In the genomic region with DNA sequence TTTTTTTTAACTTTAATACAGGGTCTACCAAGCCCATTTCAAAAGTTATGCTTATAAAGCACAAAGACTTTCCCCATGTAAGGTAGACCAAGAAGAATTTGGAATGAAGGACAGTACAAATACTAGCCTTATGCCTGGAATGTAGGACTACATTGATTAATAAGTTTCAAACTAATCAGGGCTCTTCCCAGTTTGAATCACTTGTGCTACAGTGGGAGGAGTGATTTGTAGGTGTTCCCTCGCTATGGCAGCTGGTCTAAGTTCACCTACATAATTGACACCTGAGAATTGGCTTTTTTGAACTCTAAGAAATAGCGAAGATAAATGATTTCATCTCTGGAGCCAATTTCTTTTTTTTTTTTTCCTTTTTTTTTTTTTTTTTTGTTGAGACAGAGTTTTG, we compare ENCODE assay signal across 39 cellular contexts. TPM values are rescaled to one million over a fixed set of nuclear protein-coding genes. Genes with fewer than 3 reads are reported as not detected.
"Had no signal": no experiment of that assay in that cellular context is flagged by ENCODE, and none has a peak within 500 bp of the region (broad histone marks: within the 10 kb centered on the region; RNA-seq: fewer than 3 reads in every experiment).

No MANE protein-coding gene starts in this region.

- H3K9me3 ChIP-seq: adrenal gland, body of pancreas, ovary, right lobe of liver, vagina had no signal

- DNase-seq: activated CD4-positive, alpha-beta memory T cell treated with anti-CD3 and anti-CD28 coated beads for 36 hours; activated CD4-positive, alpha-beta T cell treated with anti-CD3 and anti-CD28 coated beads for 48 hours; activated CD8-positive, alpha-beta memory T cell treated with anti-CD3 and anti-CD28 coated beads, Interleukin-2, amount 50 U/mL, for 4 hours; activated effector memory CD4-positive, alpha-beta T cell treated with anti-CD3 and anti-CD28 coated beads, Interleukin-2, amount 50 U/mL, for 16 hours; activated naive CD4-positive, alpha-beta T cell treated with anti-CD3 and anti-CD28 coated beads for 36 hours; activated naive CD8-positive, alpha-beta T cell treated with anti-CD3 and anti-CD28 coated beads for 36 hours; activated T-cell treated with anti-CD3 and anti-CD28 coated beads, Interleukin-2, amount 50 U/mL, for 1 hour; adrenal gland; aorta; body of pancreas; cortex of kidney; endodermal cell; foreskin fibroblast; left ventricle myocardium inferior; mesendoderm; naive B cell; ovary; right lobe of liver; stimulated activated CD4-positive, alpha-beta T cell treated with anti-CD3 and anti-CD28 coated beads, Interleukin-4, amount 100 ng/mL, for 24 hours; T-helper 9 cell had no signal

- H3K4me1 Mint-ChIP-seq: activated naive CD8-positive, alpha-beta T cell treated with anti-CD3 and anti-CD28 coated beads for 36 hours; naive B cell; stimulated activated effector memory CD8-positive, alpha-beta T cell treated with anti-CD3 and anti-CD28 coated beads, Interleukin-12 subunit alpha, Interleukin-12 subunit beta, amount 100 ng/mL, for 72 hours had no signal

- H3K4me3 ChIP-seq: adrenal gland, body of pancreas, left ventricle myocardium inferior, lung, ovary, right lobe of liver, skin epidermis, upper lobe of left lung, vagina had no signal

- H3K36me3 ChIP-seq: adrenal gland, left ventricle myocardium inferior, ovary, right lobe of liver, upper lobe of left lung, vagina had no signal

- H3K27me3 Mint-ChIP-seq: activated naive CD8-positive, alpha-beta T cell treated with anti-CD3 and anti-CD28 coated beads for 36 hours had no signal

- H3K27ac ChIP-seq: adrenal gland, body of pancreas, left ventricle myocardium inferior, ovary, right lobe of liver, skin epidermis, upper lobe of left lung, vagina, VCaP had no signal

- H3K4me1 ChIP-seq: upper lobe of left lung had no signal

- H3K27me3 ChIP-seq: adrenal gland, body of pancreas, ovary, right lobe of liver, upper lobe of left lung, vagina had no signal

- H3K36me3 Mint-ChIP-seq: stimulated activated effector memory CD8-positive, alpha-beta T cell treated with anti-CD3 and anti-CD28 coated beads, Interleukin-12 subunit alpha, Interleukin-12 subunit beta, amount 100 ng/mL, for 72 hours had no signal

- H3K9me3 Mint-ChIP-seq: activated T-helper 1 cell treated with anti-CD3 and anti-CD28 coated beads, Interleukin-12 subunit alpha, Interleukin-12 subunit beta, Interleukin-2, Interleukin-4 antibody, amounts not matched to agents 30 ng/mL and 10 ng/mL and 1 ng/mL, durations not matched to agents 14 hours and 24 hours and 36 hours; T-helper 1 cell treated with Interleukin-12 subunit alpha and Interleukin-12 subunit beta and Interleukin-4 antibody, amounts not matched to agents 30 μg/mL and 1 μg/mL, for 36 hours had no signal

- H3K4me3 Mint-ChIP-seq: activated CD4-positive, alpha-beta memory T cell treated with anti-CD3 and anti-CD28 coated beads for 36 hours; activated naive CD4-positive, alpha-beta T cell treated with anti-CD3 and anti-CD28 coated beads for 36 hours; activated naive CD8-positive, alpha-beta T cell treated with anti-CD3 and anti-CD28 coated beads for 36 hours; activated T-helper 1 cell treated with anti-CD3 and anti-CD28 coated beads, Interleukin-12 subunit alpha, Interleukin-12 subunit beta, Interleukin-2, Interleukin-4 antibody, amounts not matched to agents 30 ng/mL and 10 ng/mL and 1 ng/mL, durations not matched to agents 14 hours and 24 hours and 36 hours; endodermal cell; naive B cell; stimulated activated effector memory CD8-positive, alpha-beta T cell treated with anti-CD3 and anti-CD28 coated beads, Interleukin-12 subunit alpha, Interleukin-12 subunit beta, amount 100 ng/mL, for 72 hours; stimulated activated naive CD8-positive, alpha-beta T cell treated with anti-CD3 and anti-CD28 coated beads, Interleukin-15, Interleukin-2, amounts not matched to agents 100 ng/mL and 50 ng/mL, for 24 hours; T-helper 1 cell treated with Interleukin-12 subunit alpha and Interleukin-12 subunit beta and Interleukin-4 antibody, amounts not matched to agents 30 μg/mL and 1 μg/mL, for 36 hours had no signal

- H3K27ac Mint-ChIP-seq: activated CD4-positive, alpha-beta memory T cell treated with anti-CD3 and anti-CD28 coated beads for 36 hours; activated naive CD4-positive, alpha-beta T cell treated with anti-CD3 and anti-CD28 coated beads for 36 hours; activated naive CD8-positive, alpha-beta T cell treated with anti-CD3 and anti-CD28 coated beads for 36 hours; activated T-helper 1 cell treated with anti-CD3 and anti-CD28 coated beads, Interleukin-12 subunit alpha, Interleukin-12 subunit beta, Interleukin-2, Interleukin-4 antibody, amounts not matched to agents 30 ng/mL and 10 ng/mL and 1 ng/mL, durations not matched to agents 14 hours and 24 hours and 36 hours; endodermal cell; naive B cell; progenitor cell of endocrine pancreas; stimulated activated effector memory CD8-positive, alpha-beta T cell treated with anti-CD3 and anti-CD28 coated beads, Interleukin-12 subunit alpha, Interleukin-12 subunit beta, amount 100 ng/mL, for 72 hours; stimulated activated naive CD8-positive, alpha-beta T cell treated with anti-CD3 and anti-CD28 coated beads, Interleukin-15, Interleukin-2, amounts not matched to agents 100 ng/mL and 50 ng/mL, for 24 hours; T-helper 1 cell treated with Interleukin-12 subunit alpha and Interleukin-12 subunit beta and Interleukin-4 antibody, amounts not matched to agents 30 μg/mL and 1 μg/mL, for 36 hours had no signal

- ATAC-seq: activated CD4-positive, CD25-positive, alpha-beta regulatory T cell treated with anti-CD3 and anti-CD28 coated beads, Interleukin-2, amount 50 U/mL, for 24 hours; body of pancreas; esophagus mucosa; right lobe of liver; stimulated activated effector memory CD8-positive, alpha-beta T cell treated with anti-CD3 and anti-CD28 coated beads, Interleukin-12 subunit alpha, Interleukin-12 subunit beta, amount 100 ng/mL, for 72 hours had no signal

RNA-seq across cellular contexts. Expression of a gene that starts 18.6 kb away (rescaled TPM):
- total RNA-seq: activated CD4-positive, alpha-beta memory T cell treated with anti-CD3 and anti-CD28 coated beads for 36 hours; activated CD8-positive, alpha-beta memory T cell treated with anti-CD3 and anti-CD28 coated beads for 36 hours; activated naive CD4-positive, alpha-beta T cell treated with anti-CD3 and anti-CD28 coated beads for 36 hours; activated naive CD8-positive, alpha-beta T cell treated with anti-CD3 and anti-CD28 coated beads for 36 hours; activated T-helper 1 cell treated with anti-CD3 and anti-CD28 coated beads, Interleukin-12 subunit alpha, Interleukin-12 subunit beta, Interleukin-2, Interleukin-4 antibody, amounts not matched to agents 30 ng/mL and 10 ng/mL and 1 ng/mL, durations not matched to agents 14 hours and 24 hours and 36 hours; aorta; body of pancreas; cardiac septum; cerebellum; endodermal cell; left ventricle myocardium inferior; lung; mononuclear cell; ovary; progenitor cell of endocrine pancreas; renal cortical epithelial cell; right lobe of liver; subcutaneous adipose tissue; upper lobe of left lung had no signal
- polyA plus RNA-seq: neural cell, ovary had no signal

RNA-seq across cellular contexts. Expression of a gene that starts 52.6 kb away (rescaled TPM):
- total RNA-seq: activated CD4-positive, alpha-beta memory T cell treated with anti-CD3 and anti-CD28 coated beads for 36 hours; activated CD8-positive, alpha-beta memory T cell treated with anti-CD3 and anti-CD28 coated beads for 36 hours; activated naive CD4-positive, alpha-beta T cell treated with anti-CD3 and anti-CD28 coated beads for 36 hours; activated naive CD8-positive, alpha-beta T cell treated with anti-CD3 and anti-CD28 coated beads for 36 hours; activated T-helper 1 cell treated with anti-CD3 and anti-CD28 coated beads, Interleukin-12 subunit alpha, Interleukin-12 subunit beta, Interleukin-2, Interleukin-4 antibody, amounts not matched to agents 30 ng/mL and 10 ng/mL and 1 ng/mL, durations not matched to agents 14 hours and 24 hours and 36 hours; cardiac septum; endodermal cell; esophagus mucosa; left ventricle myocardium inferior; ovary; progenitor cell of endocrine pancreas; renal cortical epithelial cell; right lobe of liver; subcutaneous adipose tissue; upper lobe of left lung had no signal
- polyA plus RNA-seq: aorta, lung, neural cell, ovary had no signal

RNA-seq across cellular contexts. Expression of a gene that starts 55.5 kb away (rescaled TPM):
- polyA plus RNA-seq: neural cell had no signal
